ENCODE assay signal across 16 cellular contexts in the genomic region with DNA sequence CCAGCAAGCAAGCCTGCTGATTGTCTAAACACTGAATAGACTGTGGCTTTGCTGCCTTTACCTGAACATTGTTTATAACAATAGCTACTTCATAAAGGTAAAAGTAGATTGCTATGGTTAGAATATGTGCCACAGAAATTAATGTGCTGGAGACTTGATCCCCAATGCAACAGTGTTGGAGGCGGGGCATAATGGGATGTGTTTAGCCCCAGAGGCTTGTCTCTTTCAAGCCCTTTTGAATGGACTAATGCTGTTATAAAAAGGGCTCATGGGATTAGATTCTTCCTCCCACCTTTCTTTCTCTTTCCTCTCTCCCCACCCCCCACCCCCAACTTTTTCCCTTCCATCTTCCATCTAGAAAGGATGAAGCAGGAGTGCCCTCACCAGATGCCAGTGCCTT.
DNase-seq lines count a peak whose midpoint lies in the region; ATAC-seq, FAIRE-seq and TF ChIP-seq lines count a peak whose summit lies in the region.
"Had no signal": no experiment of that assay in that cellular context is flagged by ENCODE, and none has a peak within 500 bp of the region (broad histone marks: within the 10 kb centered on the region; RNA-seq: fewer than 3 reads in every experiment).

No MANE protein-coding gene starts in this region.

- H3K4me1 ChIP-seq in GM23338 (ENCODE audit: insufficient read depth), result 0 out of 2 replicates have a peak, but pooled peaks cover 6% of the 10 kb centered on the region

- H3F3A ChIP-seq in GM23338 (replicated peaks; ENCODE audit: low read depth), result no peaks in the 10 kb centered on the region

- H3K27ac Mint-ChIP-seq in GM23338, result no peak overlapping the region
- H3K27ac Mint-ChIP-seq: CD4-positive, alpha-beta memory T cell had no signal

- no peak for DNase-seq in GM12891 (ENCODE audit: insufficient read length, low spot score)
- DNase-seq in GM23338 (ENCODE audit: low spot score), result no peak
- DNase-seq in NCI-H82 treated with DMSO at 0.1 percent for 48 hours (lab: John Stamatoyannopoulos, UW; ENCODE audit: unreplicated experiment), result peak; percentile 80
- DNase-seq in GM19239 (ENCODE audit: insufficient read length, low spot score), result no peak
- DNase-seq in HuH-7.5 (ENCODE audit: low spot score), result no peak
- no peak for DNase-seq in COLO829 (ENCODE audit: low spot score)
- DNase-seq: Caco-2; CD4-positive, alpha-beta memory T cell; DMS153; DND-41; GOT3; HCEC 1CT had no signal

- H3K4me3 Mint-ChIP-seq in GM23338, result no peak overlapping the region
- H3K4me3 Mint-ChIP-seq: CD4-positive, alpha-beta memory T cell had no signal

- peak overlapping the region; percentile 70; the same call in 1 of the 2 replicates for H2AFZ ChIP-seq in GM23338

- H3K4me3 ChIP-seq in GM23338, result no peak overlapping the region

- no peaks in the 10 kb centered on the region; the same call in 2 of the 3 replicates for H3K4me1 Mint-ChIP-seq in GM23338

- no peaks in the 10 kb centered on the region for H4K20me1 ChIP-seq in GM23338 (replicated peaks; ENCODE audit: insufficient read depth)

- H3K36me3 ChIP-seq in GM23338 (ENCODE audit: insufficient read depth), result no peaks in the 10 kb centered on the region

- no peak overlapping the region for H3K27ac ChIP-seq in GM23338 (ENCODE audit: low read depth)

- H3K79me2 ChIP-seq in GM23338 (replicated peaks; ENCODE audit: insufficient read depth), result no peaks in the 10 kb centered on the region

- H3K9me3 Mint-ChIP-seq in GM23338, result no peaks in the 10 kb centered on the region

- no peak for TF ChIP-seq CTCF in GM23338 (conservative IDR thresholded peaks at IDR 0.05; ENCODE audit: low read depth in 2 of 2)

- H3K36me3 Mint-ChIP-seq in GM23338 (ENCODE audit: low read depth), result no peaks in the 10 kb centered on the region
- H3K36me3 Mint-ChIP-seq: CD4-positive, alpha-beta memory T cell had no signal

- peaks cover 3% of the 10 kb centered on the region; the same call in 1 of the 2 replicates for H3K9me2 ChIP-seq in GM23338 (ENCODE audit: insufficient read depth)

- no peak for ATAC-seq in GM23338
- peak; percentile 26 for ATAC-seq in esophagus mucosa
- ATAC-seq in HG02981 (IDR thresholded peaks at IDR 0.05; ENCODE audit: unreplicated experiment), result no peak

- no peaks in the 10 kb centered on the region for H3K27me3 ChIP-seq in GM23338 (ENCODE audit: insufficient read depth)

- no peak overlapping the region for H3K4me2 ChIP-seq in GM23338

- no peak for TF ChIP-seq POLR2A in GM12891 (IDR thresholded peaks at IDR 0.05; ENCODE audit: low read depth, low read length)

- H3K27me3 Mint-ChIP-seq in GM23338 (ENCODE audit: insufficient read depth, low read depth, poor library complexity), result peaks cover 5% of the 10 kb centered on the region

- FAIRE-seq in GM12891 (lab: Jason Lieb, UNC) (peak; percentile 16), GM19239 (lab: Jason Lieb, UNC) (no peak)
- FAIRE-seq: G401.6, H54 had no signal

TF ChIP-seq in GM12891, 5 proteins besides CTCF, POLR2A, EP300 and RAD21:
- no peak for TF ChIP-seq SPI1 (IDR thresholded peaks at IDR 0.05; ENCODE audit: low read depth, low read length)
- no peak for TF ChIP-seq PAX5 (IDR thresholded peaks at IDR 0.05; ENCODE audit: insufficient read depth, low read length, severe bottlenecking)
- TF ChIP-seq POU2F2 (IDR thresholded peaks at IDR 0.05; ENCODE audit: low read depth, low read length), result no peak

TF ChIP-seq in GM23338, 12 proteins besides CTCF, POLR2A, EP300 and RAD21 (continues in another document):
- TF ChIP-seq EZH2phosphoT487 (IDR thresholded peaks at IDR 0.05; ENCODE audit: unreplicated experiment), result no peak
- TF ChIP-seq, protein P1, sequence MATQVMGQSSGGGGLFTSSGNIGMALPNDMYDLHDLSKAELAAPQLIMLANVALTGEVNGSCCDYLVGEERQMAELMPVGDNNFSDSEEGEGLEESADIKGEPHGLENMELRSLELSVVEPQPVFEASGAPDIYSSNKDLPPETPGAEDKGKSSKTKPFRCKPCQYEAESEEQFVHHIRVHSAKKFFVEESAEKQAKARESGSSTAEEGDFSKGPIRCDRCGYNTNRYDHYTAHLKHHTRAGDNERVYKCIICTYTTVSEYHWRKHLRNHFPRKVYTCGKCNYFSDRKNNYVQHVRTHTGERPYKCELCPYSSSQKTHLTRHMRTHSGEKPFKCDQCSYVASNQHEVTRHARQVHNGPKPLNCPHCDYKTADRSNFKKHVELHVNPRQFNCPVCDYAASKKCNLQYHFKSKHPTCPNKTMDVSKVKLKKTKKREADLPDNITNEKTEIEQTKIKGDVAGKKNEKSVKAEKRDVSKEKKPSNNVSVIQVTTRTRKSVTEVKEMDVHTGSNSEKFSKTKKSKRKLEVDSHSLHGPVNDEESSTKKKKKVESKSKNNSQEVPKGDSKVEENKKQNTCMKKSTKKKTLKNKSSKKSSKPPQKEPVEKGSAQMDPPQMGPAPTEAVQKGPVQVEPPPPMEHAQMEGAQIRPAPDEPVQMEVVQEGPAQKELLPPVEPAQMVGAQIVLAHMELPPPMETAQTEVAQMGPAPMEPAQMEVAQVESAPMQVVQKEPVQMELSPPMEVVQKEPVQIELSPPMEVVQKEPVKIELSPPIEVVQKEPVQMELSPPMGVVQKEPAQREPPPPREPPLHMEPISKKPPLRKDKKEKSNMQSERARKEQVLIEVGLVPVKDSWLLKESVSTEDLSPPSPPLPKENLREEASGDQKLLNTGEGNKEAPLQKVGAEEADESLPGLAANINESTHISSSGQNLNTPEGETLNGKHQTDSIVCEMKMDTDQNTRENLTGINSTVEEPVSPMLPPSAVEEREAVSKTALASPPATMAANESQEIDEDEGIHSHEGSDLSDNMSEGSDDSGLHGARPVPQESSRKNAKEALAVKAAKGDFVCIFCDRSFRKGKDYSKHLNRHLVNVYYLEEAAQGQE (IDR thresholded peaks at IDR 0.05; ENCODE audit: unreplicated experiment), result no peak
- no peak for TF ChIP-seq JUNB (IDR thresholded peaks at IDR 0.05; ENCODE audit: unreplicated experiment)
- TF ChIP-seq STAT1 (IDR thresholded peaks at IDR 0.05; ENCODE audit: unreplicated experiment), result no peak
- TF ChIP-seq NANOG (IDR thresholded peaks at IDR 0.05; ENCODE audit: borderline replicate concordance), result no peak
- TF ChIP-seq CREB1 (CRISPR knock-in tag; IDR thresholded peaks at IDR 0.05; ENCODE audit: low read depth), result no peak
- no peak for TF ChIP-seq POLR2AphosphoS5 (IDR thresholded peaks at IDR 0.05; ENCODE audit: low read depth)
- TF ChIP-seq ZNF331 (CRISPR knock-in tag; IDR thresholded peaks at IDR 0.05; ENCODE audit: low read depth), result no peak
- TF ChIP-seq ZNF114 (CRISPR knock-in tag; IDR thresholded peaks at IDR 0.05), result no peak
- no peak for TF ChIP-seq EZH2 (IDR thresholded peaks at IDR 0.05; ENCODE audit: low read depth, unreplicated experiment)
